12 cellular contexts compared by ENCODE assay signal in the genomic region with DNA sequence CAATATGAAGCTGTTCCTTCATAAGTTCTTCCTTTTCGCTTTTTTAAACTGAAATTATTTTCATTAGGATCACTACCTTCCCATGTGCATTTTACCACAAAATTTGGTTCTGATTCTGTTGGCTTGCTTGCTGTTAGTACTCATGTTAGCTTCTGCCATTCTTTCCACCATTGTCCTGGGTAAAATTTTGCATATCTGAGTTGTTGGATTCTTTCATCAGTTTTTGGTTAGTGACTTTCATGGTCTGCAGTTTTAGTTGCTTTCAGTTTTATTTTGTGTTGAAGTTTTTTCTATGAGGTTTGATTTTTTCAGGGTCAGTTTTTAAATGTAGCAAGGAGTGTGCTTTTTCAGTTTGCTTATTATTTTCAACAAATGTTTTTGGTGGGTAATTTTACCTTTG.
DNase-seq lines count a peak whose midpoint lies in the region; ATAC-seq, FAIRE-seq and TF ChIP-seq lines count a peak whose summit lies in the region.
"Had no signal": no experiment of that assay in that cellular context is flagged by ENCODE, and none has a peak within 500 bp of the region (broad histone marks: within the 10 kb centered on the region; RNA-seq: fewer than 3 reads in every experiment).

No MANE protein-coding gene starts in this region.

- H3K79me2 ChIP-seq in keratinocyte (ENCODE audit: control insufficient read depth, insufficient read depth, low read length), result peaks cover 98% of the 10 kb centered on the region

- dilution Hi-C loops in keratinocyte (cut with MboI; ENCODE audit: extremely low pct_ligation_motif_present, low sequenced_read_pairs), result no loop called here

- peaks cover 93% of the 10 kb centered on the region for H3K4me1 Mint-ChIP-seq in activated T-cell treated with anti-CD3 and anti-CD28 coated beads, Interleukin-2, amount 50 U/mL, for 24 hours (ENCODE audit: low read depth)
- peaks cover 78% of the 10 kb centered on the region for H3K4me1 Mint-ChIP-seq in activated CD8-positive, alpha-beta T cell treated with anti-CD3 and anti-CD28 coated beads for 36 hours (ENCODE audit: low read depth)

- peaks cover 6% of the 10 kb centered on the region for H3K9me1 ChIP-seq in keratinocyte (ENCODE audit: control insufficient read depth, extremely low read depth, insufficient read depth, low read length)

- H3K9me3 Mint-ChIP-seq in activated T-cell treated with anti-CD3 and anti-CD28 coated beads, Interleukin-2, amount 50 U/mL, for 24 hours, result no peaks in the 10 kb centered on the region
- no peaks in the 10 kb centered on the region for H3K9me3 Mint-ChIP-seq in activated CD8-positive, alpha-beta T cell treated with anti-CD3 and anti-CD28 coated beads for 36 hours

- peaks cover 61% of the 10 kb centered on the region for H3K4me1 ChIP-seq in keratinocyte (ENCODE audit: control insufficient read depth, extremely low read depth, insufficient read depth, low read length)
- H3K4me1 ChIP-seq in thyroid gland, result peaks cover 99 to 100% of the 10 kb centered on the region in 2 donors

- H3K27me3 ChIP-seq in keratinocyte (ENCODE audit: control insufficient read depth, extremely low read depth, insufficient read depth, low read length) (no peaks in the 10 kb centered on the region), thyroid gland (no peaks in the 10 kb centered on the region)

- peaks cover 7 to 9% of the 10 kb centered on the region in 2 experiments for H3K36me3 ChIP-seq in keratinocyte (ENCODE audit: control insufficient read depth in 2 of 2, extremely low read depth in 1 of 2, insufficient read depth in 2 of 2, low read length in 2 of 2)
- no peaks in the 10 kb centered on the region for H3K36me3 ChIP-seq in thyroid gland

- DNase-seq in activated T-cell treated with anti-CD3 and anti-CD28 coated beads, Interleukin-2, amount 50 U/mL, for 24 hours, result no peak
- no peak for DNase-seq in activated T-cell treated with anti-CD3 and anti-CD28 coated beads, Interleukin-2, amount 50 U/mL, for 1 hour
- DNase-seq in activated CD8-positive, alpha-beta T cell treated with anti-CD3 and anti-CD28 coated beads for 36 hours, result no peak
- DNase-seq in keratinocyte (ENCODE audit: low read depth, low spot score), result no peak
- DNase-seq in thyroid gland, result no peak
- DNase-seq in head of caudate nucleus, result no peak
- DNase-seq in NCI-H2081 (lab: John Stamatoyannopoulos, UW), result no peak
- no peak for DNase-seq in pons (ENCODE audit: low spot score)
- DNase-seq: foreskin fibroblast, H7, mucosa of descending colon, NCI-H2029 treated with DMSO at 0.1 percent for 48 hours had no signal

- intact Hi-C loops in activated CD8-positive, alpha-beta T cell treated with anti-CD3 and anti-CD28 coated beads for 36 hours (cut with micrococcal nuclease), result no loop called here
- intact Hi-C loops in thyroid gland (cut with DNase I), result no loop called here
- intact Hi-C loops in head of caudate nucleus (cut with DNase I), result no loop called here

- peaks cover 16% of the 10 kb centered on the region for H3K36me3 Mint-ChIP-seq in activated T-cell treated with anti-CD3 and anti-CD28 coated beads, Interleukin-2, amount 50 U/mL, for 24 hours (ENCODE audit: low read depth)
- peaks cover 4% of the 10 kb centered on the region for H3K36me3 Mint-ChIP-seq in activated CD8-positive, alpha-beta T cell treated with anti-CD3 and anti-CD28 coated beads for 36 hours (ENCODE audit: low read depth)

- H3K4me2 ChIP-seq in keratinocyte (ENCODE audit: control insufficient read depth, extremely low read depth, insufficient read depth, low read depth, low read length), result peak overlapping the region; percentile 83

- no peak for FAIRE-seq in keratinocyte (lab: Jason Lieb, UNC)

- peak overlapping the region; percentile 38 for H3K9ac ChIP-seq in keratinocyte (ENCODE audit: control insufficient read depth, extremely low read depth, insufficient read depth, low read length)

- H3K9me3 ChIP-seq in keratinocyte (ENCODE audit: control insufficient read depth, low read depth, low read length) (no peaks in the 10 kb centered on the region), thyroid gland (no peaks in the 10 kb centered on the region)
- H3K9me3 ChIP-seq: mucosa of descending colon had no signal

- no peak overlapping the region for H2AFZ ChIP-seq in keratinocyte (ENCODE audit: control insufficient read depth, low read length)

- no peaks in the 10 kb centered on the region for H3K27me3 Mint-ChIP-seq in activated T-cell treated with anti-CD3 and anti-CD28 coated beads, Interleukin-2, amount 50 U/mL, for 24 hours
- no peaks in the 10 kb centered on the region for H3K27me3 Mint-ChIP-seq in activated CD8-positive, alpha-beta T cell treated with anti-CD3 and anti-CD28 coated beads for 36 hours

- peak overlapping the region; percentile 53 for H3K4me3 Mint-ChIP-seq in activated T-cell treated with anti-CD3 and anti-CD28 coated beads, Interleukin-2, amount 50 U/mL, for 24 hours
- peak overlapping the region; percentile 7 for H3K4me3 Mint-ChIP-seq in activated CD8-positive, alpha-beta T cell treated with anti-CD3 and anti-CD28 coated beads for 36 hours

- POLR2A ChIA-PET in activated CD8-positive, alpha-beta T cell treated with anti-CD3 and anti-CD28 coated beads for 36 hours (lab: Charles Lee), result interaction anchor here (1.1 to 4.2 kb wide), 6 partner anchors 14 to 66 kb away, joined by 3 to 41 read pairs (median 5); no protein-coding TSS in a partner anchor

- no peak for ATAC-seq in activated CD8-positive, alpha-beta T cell treated with anti-CD3 and anti-CD28 coated beads for 36 hours
- ATAC-seq: mucosa of descending colon had no signal

- H3K4me3 ChIP-seq in keratinocyte (ENCODE audit: control insufficient read depth in 2 of 3, extremely low read depth in 1 of 3, insufficient read depth in 2 of 3, low read depth in 1 of 3, low read length in 3 of 3) (peak overlapping the region in 1 of 3 experiments; percentile 54), thyroid gland (replicated peaks in 1 of 3) (no peak overlapping the region)
- H3K4me3 ChIP-seq: mucosa of descending colon had no signal

- H3K27ac Mint-ChIP-seq in activated T-cell treated with anti-CD3 and anti-CD28 coated beads, Interleukin-2, amount 50 U/mL, for 24 hours, result peak overlapping the region; percentile 80
- H3K27ac Mint-ChIP-seq in activated CD8-positive, alpha-beta T cell treated with anti-CD3 and anti-CD28 coated beads for 36 hours, result peak overlapping the region; percentile 75

- no peaks in the 10 kb centered on the region for H4K20me1 ChIP-seq in keratinocyte (ENCODE audit: control insufficient read depth, extremely low read depth, insufficient read depth, low read length)

- 97 to 98% methylated on average over 1 of the region's 1 CpG for WGBS in thyroid gland, 2 donors

- no peak for TF ChIP-seq POLR2A in thyroid gland (IDR thresholded peaks at IDR 0.05)

- TF ChIP-seq CTCF in activated CD8-positive, alpha-beta T cell treated with anti-CD3 and anti-CD28 coated beads for 36 hours (IDR thresholded peaks at IDR 0.05), result no peak
- TF ChIP-seq CTCF in keratinocyte (optimal IDR thresholded peaks at IDR 0.05 in 1 of 3, IDR thresholded peaks at IDR 0.05 in 1 of 3, conservative IDR thresholded peaks at IDR 0.05 in 1 of 3; ENCODE audit: extremely low read depth in 1 of 3, insufficient read depth in 2 of 3, low read length in 3 of 3), result no peak
- TF ChIP-seq CTCF in thyroid gland (IDR thresholded peaks at IDR 0.05), result no peak

- CTCF ChIA-PET in activated CD8-positive, alpha-beta T cell treated with anti-CD3 and anti-CD28 coated beads for 36 hours (lab: Charles Lee), result interaction anchor here (1.0 to 1.5 kb wide), 3 partner anchors 9 to 41 kb away, joined by 3 to 6 read pairs (median 4); no protein-coding TSS in a partner anchor

- peak overlapping the region; percentile 68 for H3K27ac ChIP-seq in keratinocyte (ENCODE audit: control insufficient read depth, insufficient read depth, low read length)
- peak overlapping the region; percentile 71 to 84 (median 83) for H3K27ac ChIP-seq in thyroid gland
